Comparison of ENCODE assay signal across 9 cellular contexts in genomic region chr5:169300468-169301385, GRCh38. TPM values are rescaled to one million over a fixed set of nuclear protein-coding genes. Genes with fewer than 3 reads are reported as not detected.
DNase-seq lines count a peak whose midpoint lies in the region; ATAC-seq, FAIRE-seq and TF ChIP-seq lines count a peak whose summit lies in the region.
"Had no signal": no experiment of that assay in that cellular context is flagged by ENCODE, and none has a peak within 500 bp of the region (broad histone marks: within the 10 kb centered on the region; RNA-seq: fewer than 3 reads in every experiment).

Gene SLIT3, minus strand, starts transcription at chr5:169301139. Its CDS starts 430 bp downstream, at chr5:169300709.

- H3K9me2 ChIP-seq in PC-3 (replicated peaks; ENCODE audit: low read length) = no peaks in the 10 kb centered on the region

- H2AFZ ChIP-seq in PC-3 (ENCODE audit: low read length) = peak within 1 kb of the TSS; percentile 46

- H3K79me2 ChIP-seq in PC-3 (ENCODE audit: low read length) = no peaks in the 10 kb centered on the region

- H3K27ac ChIP-seq in PC-3 (ENCODE audit: low read length) = no peak within 1 kb of the TSS

- no peaks in the 10 kb centered on the region for H3K36me3 ChIP-seq in PC-3 (ENCODE audit: low read depth, low read length)

- H3K4me3 ChIP-seq in PC-3 (ENCODE audit: low read length) = peak within 1 kb of the TSS; percentile 45; the same call in 1 of the 2 replicates
- H3K4me3 ChIP-seq in fibroblast of pulmonary artery (replicated peaks; ENCODE audit: low read depth, low read length) = peak within 1 kb of the TSS; percentile 49

- ATAC-seq in PC-3 (peak; percentile 79), HG03432 (IDR thresholded peaks at IDR 0.05; ENCODE audit: unreplicated experiment) (no peak)

- H3K9ac ChIP-seq in PC-3 (ENCODE audit: low read length) = no peak within 1 kb of the TSS

- no peaks in the 10 kb centered on the region for H3K4me1 ChIP-seq in PC-3 (ENCODE audit: insufficient read depth, low read length)

- peak within 1 kb of the TSS; percentile 63 for H3K4me2 ChIP-seq in PC-3 (ENCODE audit: low read length)

- BruUV-seq in PC-3 (replicated peaks; lab: Mats Ljungman, UMichigan) = no TSS peak

- no peaks in the 10 kb centered on the region for H4K20me1 ChIP-seq in PC-3 (ENCODE audit: low read length)

- peaks cover 62% of the 10 kb centered on the region for H3K27me3 ChIP-seq in PC-3 (ENCODE audit: low read length)

- TF ChIP-seq CTCF in PC-3 (conservative IDR thresholded peaks at IDR 0.05; ENCODE audit: low read depth, low read length) (no peak), fibroblast of pulmonary artery (IDR thresholded peaks at IDR 0.05; ENCODE audit: low read length, missing control alignments) (no peak)

- H3F3A ChIP-seq in PC-3 (ENCODE audit: low read length, unreplicated experiment) = no peaks in the 10 kb centered on the region

- no peak for FAIRE-seq in GM19239 (lab: Jason Lieb, UNC)
- FAIRE-seq: colon had no signal

- intact Hi-C loops in PC-3 (cut with micrococcal nuclease) = loop anchor here (5.0 kb wide), 1 partner anchor 623 kb away; no protein-coding TSS in a partner anchor

- CTCF ChIA-PET in PC-3 (lab: Charles Lee) = no interaction called here

- POLR2A ChIA-PET in PC-3 (lab: Charles Lee; ENCODE audit: unreplicated experiment) = interaction anchor here (0.6 kb wide), 1 partner anchor 395 kb away, joined by 4 read pairs; no protein-coding TSS in a partner anchor

- no peaks in the 10 kb centered on the region for H3K9me3 ChIP-seq in PC-3 (ENCODE audit: low read length)

- peak; percentile 91 for DNase-seq in DMS 273 (lab: John Stamatoyannopoulos, UW; ENCODE audit: unreplicated experiment)
- DNase-seq in PC-3 = peak; percentile 64
- DNase-seq in fibroblast of pulmonary artery (ENCODE audit: low read depth) = peak; percentile 75
- DNase-seq in non-pigmented ciliary epithelial cell (ENCODE audit: low read depth) = peak; percentile 18
- no peak for DNase-seq in GM19239 (ENCODE audit: insufficient read length, low spot score)
- DNase-seq in NCI-H1105 (lab: John Stamatoyannopoulos, UW) = no peak
- DNase-seq in pons (ENCODE audit: low spot score) = no peak

RNA-seq across cellular contexts. Expression of gene SLIT3, which starts in this region (rescaled TPM):
- 0.35 and 0.44 TPM in 2 replicates for total RNA-seq in PC-3 (2014; rRNA removed)

Comparison
In these comparisons a context has a peak if more than half of its experiments do, and no peak if none do; other contexts are left out.
1. Peak in DNase-seq, ATAC-seq, H3K4me3 ChIP-seq and H3K4me2 ChIP-seq in PC-3; RNA of the gene not detected or under 1 TPM.
2. DNase-seq: peak in DMS 273 (single experiment), fibroblast of pulmonary artery (single experiment) and non-pigmented ciliary epithelial cell (single experiment); none in GM19239 (single experiment), NCI-H1105 (single experiment) and pons (single experiment).